Comparison of ENCODE assay signal across 8 cellular contexts in genomic region chr1:1574721-1575537, GRCh38. TPM values are rescaled to one million over a fixed set of nuclear protein-coding genes. Genes with fewer than 3 reads are reported as not detected.
DNase-seq lines count a peak whose midpoint lies in the region; ATAC-seq, FAIRE-seq and TF ChIP-seq lines count a peak whose summit lies in the region.

Gene SSU72 (minus strand): TSS chr1:1574863. CDS start chr1:1574557, 306 bp downstream.

- peaks cover 6% of the 10 kb centered on the region for H3K4me1 ChIP-seq in fibroblast of lung (ENCODE audit: control insufficient read depth, extremely low read depth, insufficient read depth, low read length)

- H3K27ac ChIP-seq in fibroblast of lung (ENCODE audit: insufficient read depth, low read length) = peak within 1 kb of the TSS; percentile 98

- H3K4me2 ChIP-seq in fibroblast of lung (ENCODE audit: extremely low read depth, insufficient read depth, low read length) = peak within 1 kb of the TSS; percentile 99

- peak within 1 kb of the TSS; percentile 98 for H3K27ac Mint-ChIP-seq in activated T-helper 1 cell treated with anti-CD3 and anti-CD28 coated beads, Interleukin-12 subunit alpha, Interleukin-12 subunit beta, Interleukin-2, Interleukin-4 antibody, amounts not matched to agents 30 ng/mL and 10 ng/mL and 1 ng/mL, durations not matched to agents 14 hours and 24 hours and 36 hours
- H3K27ac Mint-ChIP-seq in natural killer cell = peak within 1 kb of the TSS; percentile 99

- peak within 1 kb of the TSS; percentile 57 for H2AFZ ChIP-seq in fibroblast of lung (ENCODE audit: low read length)

- H3K9ac ChIP-seq in fibroblast of lung (ENCODE audit: insufficient read depth, low read length) = peak within 1 kb of the TSS; percentile 100

- FAIRE-seq in RCC 7860 (lab: Jason Lieb, UNC) = no peak

- in situ Hi-C loops in KBM-7 (cut with MboI; ENCODE audit: low pct_unique_long_range_greater_than_20kb, low sequenced_read_pairs) = no loop called here

- peaks cover 1% of the 10 kb centered on the region for H3K36me3 ChIP-seq in fibroblast of lung (ENCODE audit: control insufficient read depth, insufficient read depth, low read length)

- H3K9me3 Mint-ChIP-seq in activated T-helper 1 cell treated with anti-CD3 and anti-CD28 coated beads, Interleukin-12 subunit alpha, Interleukin-12 subunit beta, Interleukin-2, Interleukin-4 antibody, amounts not matched to agents 30 ng/mL and 10 ng/mL and 1 ng/mL, durations not matched to agents 14 hours and 24 hours and 36 hours = no peaks in the 10 kb centered on the region
- H3K9me3 Mint-ChIP-seq in natural killer cell = no peaks in the 10 kb centered on the region

- H3K4me3 Mint-ChIP-seq in activated T-helper 1 cell treated with anti-CD3 and anti-CD28 coated beads, Interleukin-12 subunit alpha, Interleukin-12 subunit beta, Interleukin-2, Interleukin-4 antibody, amounts not matched to agents 30 ng/mL and 10 ng/mL and 1 ng/mL, durations not matched to agents 14 hours and 24 hours and 36 hours = peak within 1 kb of the TSS; percentile 95
- peak within 1 kb of the TSS; percentile 99 for H3K4me3 Mint-ChIP-seq in natural killer cell

- DNase-seq in DMS53 treated with DMSO at 0.1 percent for 48 hours (lab: John Stamatoyannopoulos, UW; ENCODE audit: unreplicated experiment) (peak; percentile 82), KBM-7 (peak; percentile 88), RCC 7860 (ENCODE audit: low spot score) (peak; percentile 75), fibroblast of lung (ENCODE audit: low read depth in 2 of 2) (peak; percentile 90 to 94), natural killer cell (peak; percentile 97)
- DNase-seq in activated T-helper 1 cell treated with anti-CD3 and anti-CD28 coated beads, Interleukin-12 subunit alpha, Interleukin-12 subunit beta, Interleukin-2, Interleukin-4 antibody, amounts not matched to agents 30 ng/mL and 10 ng/mL and 1 ng/mL, durations not matched to agents 14 hours and 24 hours and 36 hours (ENCODE audit: low spot score) = peak; percentile 91
- DNase-seq in stimulated activated naive CD4-positive, alpha-beta T cell (lab: John Stamatoyannopoulos, UW) = peak; percentile 88 to 97 (median 90)

- ATAC-seq in GM21723 (IDR thresholded peaks at IDR 0.05; ENCODE audit: unreplicated experiment) (peak; percentile 69), natural killer cell (peak; percentile 82 to 91 (median 85))

- no peak for TF ChIP-seq CTCF in fibroblast of lung (conservative IDR thresholded peaks at IDR 0.05 in 1 of 2, IDR thresholded peaks at IDR 0.05 in 1 of 2; ENCODE audit: low read depth in 1 of 2, low read length in 2 of 2)
- no peak for TF ChIP-seq CTCF in natural killer cell (IDR thresholded peaks at IDR 0.05)

- peaks cover 3% of the 10 kb centered on the region for H3K27me3 Mint-ChIP-seq in activated T-helper 1 cell treated with anti-CD3 and anti-CD28 coated beads, Interleukin-12 subunit alpha, Interleukin-12 subunit beta, Interleukin-2, Interleukin-4 antibody, amounts not matched to agents 30 ng/mL and 10 ng/mL and 1 ng/mL, durations not matched to agents 14 hours and 24 hours and 36 hours (ENCODE audit: insufficient read depth)
- peaks cover 0 to 4% of the 10 kb centered on the region in 2 donors for H3K27me3 Mint-ChIP-seq in natural killer cell (ENCODE audit: low read depth in 2 of 2)

- intact Hi-C loops in activated T-helper 1 cell treated with anti-CD3 and anti-CD28 coated beads, Interleukin-12 subunit alpha, Interleukin-12 subunit beta, Interleukin-2, Interleukin-4 antibody, amounts not matched to agents 30 ng/mL and 10 ng/mL and 1 ng/mL, durations not matched to agents 14 hours and 24 hours and 36 hours (cut with micrococcal nuclease) = loop anchor here (1.0 to 2.0 kb wide), 4 partner anchors 39 to 104 kb away; partner anchors contain the start of genes ATAD3A, ATAD3B and CDK11B
- intact Hi-C loops in natural killer cell (cut with micrococcal nuclease) = loop anchor here (2.0 to 10.0 kb wide), 2 partner anchors 40 to 100 kb away; partner anchors contain the start of gene MIB2

- H3K27me3 ChIP-seq in fibroblast of lung (ENCODE audit: control insufficient read depth, insufficient read depth, low read length) = peaks cover 5% of the 10 kb centered on the region

- no peaks in the 10 kb centered on the region for H4K20me1 ChIP-seq in fibroblast of lung (ENCODE audit: control insufficient read depth, extremely low read depth, insufficient read depth, low read length)

- H3K79me2 ChIP-seq in fibroblast of lung (ENCODE audit: control insufficient read depth, insufficient read depth, low read length) = peaks cover 44% of the 10 kb centered on the region

- H3K9me3 ChIP-seq in fibroblast of lung (ENCODE audit: control insufficient read depth, insufficient read depth, low read depth, low read length) = no peaks in the 10 kb centered on the region

- H3K4me1 Mint-ChIP-seq in activated T-helper 1 cell treated with anti-CD3 and anti-CD28 coated beads, Interleukin-12 subunit alpha, Interleukin-12 subunit beta, Interleukin-2, Interleukin-4 antibody, amounts not matched to agents 30 ng/mL and 10 ng/mL and 1 ng/mL, durations not matched to agents 14 hours and 24 hours and 36 hours (ENCODE audit: low read depth) = peaks cover 20% of the 10 kb centered on the region
- H3K4me1 Mint-ChIP-seq in natural killer cell = peaks cover 25 to 27% of the 10 kb centered on the region in 2 donors

- H3K36me3 Mint-ChIP-seq in activated T-helper 1 cell treated with anti-CD3 and anti-CD28 coated beads, Interleukin-12 subunit alpha, Interleukin-12 subunit beta, Interleukin-2, Interleukin-4 antibody, amounts not matched to agents 30 ng/mL and 10 ng/mL and 1 ng/mL, durations not matched to agents 14 hours and 24 hours and 36 hours (ENCODE audit: low read depth) = peaks cover 16% of the 10 kb centered on the region
- no peaks in the 10 kb centered on the region for H3K36me3 Mint-ChIP-seq in natural killer cell

- H3K4me3 ChIP-seq in fibroblast of lung (replicated peaks in 1 of 4; ENCODE audit: control extremely low read depth in 1 of 4, insufficient read depth in 1 of 4, low read depth in 3 of 4, low read length in 4 of 4) = peak within 1 kb of the TSS; percentile 83 to 97 (median 90)

RNA-seq across cellular contexts. Expression of gene SSU72, which starts in this region (rescaled TPM):
- 135 and 137 TPM in 2 replicates for total RNA-seq in activated T-helper 1 cell treated with anti-CD3 and anti-CD28 coated beads, Interleukin-12 subunit alpha, Interleukin-12 subunit beta, Interleukin-2, Interleukin-4 antibody, amounts not matched to agents 30 ng/mL and 10 ng/mL and 1 ng/mL, durations not matched to agents 14 hours and 24 hours and 36 hours
- total RNA-seq in fibroblast of lung (65.1 and 72.7 TPM in 2 replicates), natural killer cell (100 to 1,000 TPM in 1 of 3 donors, 10 to 100 TPM in 2; 87.5 to 107 (median 93.9) TPM)
- polyA plus RNA-seq in fibroblast of lung = 127 and 135 TPM in 2 replicates
- polyA plus RNA-seq in fibroblast of lung (2012) = 125 and 138 TPM in 2 replicates
- 75.1 and 86.7 TPM in 2 replicates for polyA minus RNA-seq in fibroblast of lung (ENCODE audit: low replicate concordance)

Comparison
In these comparisons a context has a peak if more than half of its experiments do, and no peak if none do; other contexts are left out.
1. Peak in every context shown above with its lines: DNase-seq, ATAC-seq, H3K4me3 ChIP-seq and H3K27ac ChIP-seq.